Comparison of ENCODE assay signal across 18 cellular contexts in the genomic region with DNA sequence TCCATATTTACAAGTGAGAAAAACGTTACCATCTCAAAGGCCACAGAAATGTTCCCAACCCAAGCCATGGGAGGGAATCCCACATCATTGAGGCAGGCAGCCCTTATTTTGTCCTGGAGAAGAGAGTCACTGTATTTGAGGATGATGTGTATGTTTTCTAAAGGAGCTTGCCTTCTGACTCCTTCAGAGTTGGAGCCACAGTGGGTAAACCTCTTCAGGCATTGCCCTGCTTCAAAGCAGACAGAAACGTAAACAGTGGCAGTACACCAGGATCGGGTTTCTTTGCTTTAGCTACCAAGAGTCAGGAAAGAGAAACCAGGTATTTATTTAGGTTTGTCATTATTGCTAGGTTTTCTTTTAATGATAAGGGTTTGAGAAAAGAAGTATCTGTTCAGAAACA. TPM values are rescaled to one million over a fixed set of nuclear protein-coding genes. Genes with fewer than 3 reads are reported as not detected.
DNase-seq lines count a peak whose midpoint lies in the region; ATAC-seq, FAIRE-seq and TF ChIP-seq lines count a peak whose summit lies in the region.
"Had no signal": no experiment of that assay in that cellular context is flagged by ENCODE, and none has a peak within 500 bp of the region (broad histone marks: within the 10 kb centered on the region; RNA-seq: fewer than 3 reads in every experiment).

No MANE protein-coding gene starts in this region.

- FAIRE-seq in A549 (lab: Jason Lieb, UNC): no peak
- FAIRE-seq in frontal cortex (lab: Jason Lieb, UNC): no peak
- FAIRE-seq: endometrium, keratinocyte had no signal

- in situ Hi-C loops in brain microvascular endothelial cell (cut with HindIII; ENCODE audit: low pct_ligation_motif_present, low sequenced_read_pairs): no loop called here

- no peak for TF ChIP-seq RAD21 in A549 (conservative IDR thresholded peaks at IDR 0.05 in 1 of 2, IDR thresholded peaks at IDR 0.05 in 1 of 2)

- TF ChIP-seq CTCF in A549 (IDR thresholded peaks at IDR 0.05) (no peak), HEK293 (tag by site-specific recombination; IDR thresholded peaks at IDR 0.05) (no peak), hepatocyte (IDR thresholded peaks at IDR 0.05; ENCODE audit: poor library complexity) (no peak), brain microvascular endothelial cell (IDR thresholded peaks at IDR 0.05; ENCODE audit: low read depth, low read length, missing control alignments) (no peak)

- no peaks in the 10 kb centered on the region for H4K20me1 ChIP-seq in hepatocyte (ENCODE audit: insufficient read depth, poor library complexity, severe bottlenecking)

- CTCF ChIA-PET in A549 (lab: Yijun Ruan, JAX) (no interaction called here), HEK293 (lab: Yijun Ruan, JAX) (interaction anchor here (0.7 kb wide), 1 partner anchor 16 kb away, joined by 3 read pairs; no protein-coding TSS in a partner anchor)

- H3K9me3 ChIP-seq in A549 (no peaks in the 10 kb centered on the region), HEK293 (ENCODE audit: control insufficient read depth, insufficient read depth, low read depth, low read length) (no peaks in the 10 kb centered on the region), hepatocyte (ENCODE audit: low read depth) (no peaks in the 10 kb centered on the region)
- H3K9me3 ChIP-seq: gastroesophageal sphincter had no signal

- H2AFZ ChIP-seq in hepatocyte: no peak overlapping the region

- no peaks in the 10 kb centered on the region for H3K9me2 ChIP-seq in hepatocyte (replicated peaks; ENCODE audit: insufficient read depth)

- no peak overlapping the region for H3K4me3 ChIP-seq in A549
- H3K4me3 ChIP-seq in HEK293 (ENCODE audit: low read depth, low read length): no peak overlapping the region
- H3K4me3 ChIP-seq in hepatocyte: no peak overlapping the region
- no peak overlapping the region for H3K4me3 ChIP-seq in brain microvascular endothelial cell (ENCODE audit: low read depth, low read length)
- H3K4me3 ChIP-seq: gastroesophageal sphincter had no signal

- POLR2A ChIA-PET in A549 (lab: Yijun Ruan, JAX) (no interaction called here), HEK293 (lab: Yijun Ruan, JAX) (no interaction called here)

- WGBS in A549 (ENCODE audit: missing lambda C conversion rate): 9% methylated on average over 3 of the region's 3 CpGs
- WGBS in hepatocyte (ENCODE audit: low lambda C conversion rate, missing lambda C conversion rate): 9% methylated on average over 3 of the region's 3 CpGs

- H3K36me3 ChIP-seq in HEK293 (ENCODE audit: control insufficient read depth in 2 of 2, insufficient read depth in 1 of 2, low read length in 2 of 2) (no peaks in the 10 kb centered on the region), hepatocyte (replicated peaks; ENCODE audit: insufficient read depth, low read depth) (no peaks in the 10 kb centered on the region), brain microvascular endothelial cell (replicated peaks) (no peaks in the 10 kb centered on the region)
- H3K36me3 ChIP-seq: gastroesophageal sphincter had no signal

- H3K4me1 ChIP-seq in A549 (peaks cover 11% of the 10 kb centered on the region; the same call in 2 of the 3 replicates), HEK293 (ENCODE audit: control insufficient read depth, insufficient read depth, low read length) (peaks cover 6% of the 10 kb centered on the region), hepatocyte (ENCODE audit: insufficient read depth) (peaks cover under 1% of the 10 kb centered on the region)
- H3K4me1 ChIP-seq: gastroesophageal sphincter had no signal

- ATAC-seq in A549: peak in 1 of 2 experiments; percentile 49; a peak in 2 of 6 replicates
- no peak for ATAC-seq in GM21529 (IDR thresholded peaks at IDR 0.05; ENCODE audit: unreplicated experiment)
- ATAC-seq: activated T-cell treated with anti-CD3 and anti-CD28 coated beads, Interleukin-2, amount 50 U/mL, for 4 hours; gastroesophageal sphincter had no signal

- peak overlapping the region in 1 of 2 experiments; percentile 68; a peak in 3 of 6 replicates for H3K27ac ChIP-seq in A549
- no peak overlapping the region for H3K27ac ChIP-seq in HEK293 (ENCODE audit: extremely low read depth, low read depth, low read length)
- no peak overlapping the region for H3K27ac ChIP-seq in hepatocyte
- H3K27ac ChIP-seq in brain microvascular endothelial cell: no peak overlapping the region
- H3K27ac ChIP-seq: gastroesophageal sphincter had no signal

- no peak for TF ChIP-seq EP300 in A549 (IDR thresholded peaks at IDR 0.05)

- DNase-seq in A549 (ENCODE audit: low read depth in 1 of 2, low spot score in 1 of 2) (peak in 1 of 2 experiments; percentile 10), NCI-H69 (lab: John Stamatoyannopoulos, UW) (peak; percentile 5), hepatocyte (ENCODE audit: low spot score) (peak; percentile 18), DMS 273 (lab: John Stamatoyannopoulos, UW; ENCODE audit: unreplicated experiment) (no peak), brain microvascular endothelial cell (no peak), frontal cortex (ENCODE audit: low spot score in 2 of 2) (no peak)
- DNase-seq: activated CD4-positive, alpha-beta T cell treated with anti-CD3 and anti-CD28 coated beads for 4 hours; activated naive CD8-positive, alpha-beta T cell treated with anti-CD3 and anti-CD28 coated beads for 36 hours; activated T-cell treated with anti-CD3 and anti-CD28 coated beads, Interleukin-2, amount 50 U/mL, for 4 hours; COR-L47; GOT3; Kasumi-1; NCI-H2081 treated with DMSO at 0.1 percent for 48 hours had no signal

- no peaks in the 10 kb centered on the region for H3K79me2 ChIP-seq in hepatocyte

- peak overlapping the region; percentile 55 for H3K4me2 ChIP-seq in A549
- peak overlapping the region; percentile 23 for H3K4me2 ChIP-seq in hepatocyte

- H3K27me3 ChIP-seq in hepatocyte (no peaks in the 10 kb centered on the region), brain microvascular endothelial cell (replicated peaks) (no peaks in the 10 kb centered on the region)

- TF ChIP-seq POLR2A in A549 (IDR thresholded peaks at IDR 0.05; ENCODE audit: low read length): no peak

TF ChIP-seq in A549, 52 proteins besides CTCF, POLR2A, EP300 and RAD21 (continues in another document):
- TF ChIP-seq PHF8 (IDR thresholded peaks at IDR 0.05; ENCODE audit: borderline replicate concordance, low read depth) (no peak), CHD4 (IDR thresholded peaks at IDR 0.05; ENCODE audit: borderline replicate concordance) (no peak), HOXB13 (CRISPR knock-in tag; IDR thresholded peaks at IDR 0.05; ENCODE audit: low read depth) (no peak), ZSCAN20 (CRISPR knock-in tag; IDR thresholded peaks at IDR 0.05) (no peak), EHMT2 (IDR thresholded peaks at IDR 0.05; ENCODE audit: low read depth) (no peak)
- TF ChIP-seq, protein P1, sequence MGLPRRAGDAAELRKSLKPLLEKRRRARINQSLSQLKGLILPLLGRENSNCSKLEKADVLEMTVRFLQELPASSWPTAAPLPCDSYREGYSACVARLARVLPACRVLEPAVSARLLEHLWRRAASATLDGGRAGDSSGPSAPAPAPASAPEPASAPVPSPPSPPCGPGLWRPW (IDR thresholded peaks at IDR 0.05): no peak
- TF ChIP-seq, protein P2, sequence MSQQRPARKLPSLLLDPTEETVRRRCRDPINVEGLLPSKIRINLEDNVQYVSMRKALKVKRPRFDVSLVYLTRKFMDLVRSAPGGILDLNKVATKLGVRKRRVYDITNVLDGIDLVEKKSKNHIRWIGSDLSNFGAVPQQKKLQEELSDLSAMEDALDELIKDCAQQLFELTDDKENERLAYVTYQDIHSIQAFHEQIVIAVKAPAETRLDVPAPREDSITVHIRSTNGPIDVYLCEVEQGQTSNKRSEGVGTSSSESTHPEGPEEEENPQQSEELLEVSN (IDR thresholded peaks at IDR 0.05; ENCODE audit: borderline replicate concordance, low read depth): no peak

TF ChIP-seq in HEK293, 187 proteins besides CTCF, POLR2A, EP300 and RAD21:
- TF ChIP-seq OSR2 (tag by site-specific recombination; IDR thresholded peaks at IDR 0.05): peak; percentile 48
- no peak for TF ChIP-seq ZNF626 (tag by site-specific recombination; IDR thresholded peaks at IDR 0.05)
- peak; percentile 71; the same call in 1 of the 2 replicates for TF ChIP-seq TRIM28 (IDR thresholded peaks at IDR 0.05; ENCODE audit: borderline replicate concordance, low read length)
- TF ChIP-seq, protein P3, sequence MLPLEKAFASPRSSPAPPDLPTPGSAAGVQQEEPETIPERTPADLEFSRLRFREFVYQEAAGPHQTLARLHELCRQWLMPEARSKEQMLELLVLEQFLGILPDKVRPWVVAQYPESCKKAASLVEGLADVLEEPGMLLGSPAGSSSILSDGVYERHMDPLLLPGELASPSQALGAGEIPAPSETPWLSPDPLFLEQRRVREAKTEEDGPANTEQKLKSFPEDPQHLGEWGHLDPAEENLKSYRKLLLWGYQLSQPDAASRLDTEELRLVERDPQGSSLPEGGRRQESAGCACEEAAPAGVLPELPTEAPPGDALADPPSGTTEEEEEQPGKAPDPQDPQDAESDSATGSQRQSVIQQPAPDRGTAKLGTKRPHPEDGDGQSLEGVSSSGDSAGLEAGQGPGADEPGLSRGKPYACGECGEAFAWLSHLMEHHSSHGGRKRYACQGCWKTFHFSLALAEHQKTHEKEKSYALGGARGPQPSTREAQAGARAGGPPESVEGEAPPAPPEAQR (tag by site-specific recombination; IDR thresholded peaks at IDR 0.05): no peak

RNA-seq across cellular contexts. Expression of a gene that starts 45.7 kb away (rescaled TPM):
- polyA plus RNA-seq in A549 (2011; rRNA removed) (not detected in 2 replicates), A549 (2017; fragmentation: RNase III; extraction: RNeasy Plus Mini Kit Qiagen cat#74134 plus additional on column Dnase treatment) (not detected in 3 replicates), hepatocyte (0.60 TPM in 1 of 2 replicates, not detected in the other)
- polyA plus RNA-seq in A549 (2012; cell fraction: cytosol; rRNA removed): not detected in 2 replicates
- not detected in 2 replicates for polyA plus RNA-seq in A549 (2012; cell fraction: nucleus; rRNA removed)
- not detected in 2 replicates for polyA minus RNA-seq in A549 (2011; rRNA and poly(A)+ RNA removed)
- total RNA-seq in hepatocyte (0.47 and 1.2 TPM in 2 replicates), frontal cortex (under 0.01 TPM)
- total RNA-seq: activated naive CD8-positive, alpha-beta T cell treated with anti-CD3 and anti-CD28 coated beads for 36 hours; activated T-cell treated with anti-CD3 and anti-CD28 coated beads, Interleukin-2, amount 50 U/mL, for 4 hours had no signal
- polyA plus RNA-seq: keratinocyte had no signal

Comparison
In these comparisons a context has a peak if more than half of its experiments do, and no peak if none do; other contexts are left out.
1. DNase-seq: peak in NCI-H69 (single experiment) and hepatocyte (single experiment); none in DMS 273 (single experiment), brain microvascular endothelial cell (single experiment) and frontal cortex (0 of 2).